Comparison of ENCODE assay signal across 8 cellular contexts in genomic region chr16:9092963-9093477, GRCh38. TPM values are rescaled to one million over a fixed set of nuclear protein-coding genes. Genes with fewer than 3 reads are reported as not detected.
DNase-seq lines count a peak whose midpoint lies in the region; ATAC-seq and TF ChIP-seq lines count a peak whose summit lies in the region.

No MANE protein-coding gene starts in this region.

- H3K4me1 Mint-ChIP-seq in endothelial cell (ENCODE audit: unreplicated experiment) (peaks cover 37% of the 10 kb centered on the region), nephron (peaks cover 46% of the 10 kb centered on the region)

- H3K27me3 Mint-ChIP-seq in endothelial cell (ENCODE audit: unreplicated experiment), result peaks cover 21% of the 10 kb centered on the region
- no peaks in the 10 kb centered on the region for H3K27me3 Mint-ChIP-seq in nephron (ENCODE audit: low read depth)

- no peaks in the 10 kb centered on the region for H3K9me3 ChIP-seq in heart left ventricle

- no peak for TF ChIP-seq POLR2A in heart left ventricle (IDR thresholded peaks at IDR 0.05)

- DNase-seq in heart left ventricle, result peak; percentile 22 to 66 (median 47)
- no peak for DNase-seq in Right ventricle myocardium superior
- peak; percentile 10 to 27 for DNase-seq in activated CD4-positive, alpha-beta T cell treated with anti-CD3 and anti-CD28 coated beads for 4 hours
- DNase-seq in endothelial cell (ENCODE audit: low spot score), result peak; percentile 15
- no peak for DNase-seq in NOMO-1 (lab: John Stamatoyannopoulos, UW; ENCODE audit: unreplicated experiment in 2 of 2)
- no peak for DNase-seq in cortex of kidney (lab: John Stamatoyannopoulos, UW)

- WGBS in heart left ventricle, 4 donors, result 1 to 2% (median 1%) methylated on average over 19 to 23 of the region's 23 CpGs

- H3K9me3 Mint-ChIP-seq in endothelial cell (ENCODE audit: unreplicated experiment) (peaks cover 4% of the 10 kb centered on the region), nephron (no peaks in the 10 kb centered on the region)

- peaks cover 35% of the 10 kb centered on the region for H3K36me3 Mint-ChIP-seq in endothelial cell (ENCODE audit: low read depth, unreplicated experiment)
- peaks cover 39% of the 10 kb centered on the region for H3K36me3 Mint-ChIP-seq in nephron (ENCODE audit: low read depth)

- H3K4me3 Mint-ChIP-seq in endothelial cell (ENCODE audit: unreplicated experiment) (peak overlapping the region; percentile 99), nephron (peak overlapping the region; percentile 99 to 100 (median 100))

- H3K4me1 ChIP-seq in heart left ventricle, result peaks cover 9 to 65% (median 54%) of the 10 kb centered on the region in 12 donors

- intact Hi-C loops in heart left ventricle (cut with DNase I), result loop anchor here in 4 of 10 donors (5.0 to 10.0 kb wide), 6 partner anchors 34 to 296 kb away; partner anchors contain the start of genes USP7 (in 3 of the 4), PMM2 (in 1 of the 4) and TMEM186 (in 1 of the 4)
- intact Hi-C loops in Right ventricle myocardium superior (cut with DNase I), result no loop called here

- no peak for TF ChIP-seq CTCF in heart left ventricle (IDR thresholded peaks at IDR 0.05)
- no peak for TF ChIP-seq CTCF in endothelial cell (IDR thresholded peaks at IDR 0.05; ENCODE audit: unreplicated experiment)
- TF ChIP-seq CTCF in nephron (IDR thresholded peaks at IDR 0.05; ENCODE audit: unreplicated experiment in 3 of 3), result no peak

- H3K4me3 ChIP-seq in heart left ventricle, result peak overlapping the region; percentile 75 to 99 (median 94)

- ATAC-seq in heart left ventricle (no peak), Right ventricle myocardium superior (ENCODE audit: poor library complexity) (no peak), HG02938 (IDR thresholded peaks at IDR 0.05; ENCODE audit: unreplicated experiment) (no peak)

- H3K27ac ChIP-seq in heart left ventricle, result peak overlapping the region; percentile 95 to 100 (median 99)

- H3K27ac Mint-ChIP-seq in endothelial cell (ENCODE audit: unreplicated experiment), result peak overlapping the region; percentile 96
- peak overlapping the region; percentile 96 to 99 (median 99) for H3K27ac Mint-ChIP-seq in nephron

- H3K36me3 ChIP-seq in heart left ventricle, result peaks cover 0 to 51% (median 29%) of the 10 kb centered on the region in 9 donors

- no peaks in the 10 kb centered on the region for H3K27me3 ChIP-seq in heart left ventricle

RNA-seq across cellular contexts. Expression of gene HAPSTR1, which starts 1.6 kb away (rescaled TPM):
- total RNA-seq in heart left ventricle, result 10 to 100 TPM; 48.9 to 78.4 (median 62.5) TPM
- polyA plus RNA-seq in heart left ventricle, result 10 to 100 TPM; 13.3 to 28.9 TPM
- 51.7 TPM for total RNA-seq in Right ventricle myocardium superior
- total RNA-seq in endothelial cell (ENCODE audit: unreplicated experiment), result 86.0 TPM

Comparison
In these comparisons a context has a peak if more than half of its experiments do, and no peak if none do; other contexts are left out.
1. DNase-seq: peak in heart left ventricle (5 of 5), activated CD4-positive, alpha-beta T cell treated with anti-CD3 and anti-CD28 coated beads for 4 hours (2 of 2) and endothelial cell (single experiment); none in Right ventricle myocardium superior (single experiment), NOMO-1 (0 of 2) and cortex of kidney (single experiment).